ENCODE assay signal across 1 cellular context in the genomic region with DNA sequence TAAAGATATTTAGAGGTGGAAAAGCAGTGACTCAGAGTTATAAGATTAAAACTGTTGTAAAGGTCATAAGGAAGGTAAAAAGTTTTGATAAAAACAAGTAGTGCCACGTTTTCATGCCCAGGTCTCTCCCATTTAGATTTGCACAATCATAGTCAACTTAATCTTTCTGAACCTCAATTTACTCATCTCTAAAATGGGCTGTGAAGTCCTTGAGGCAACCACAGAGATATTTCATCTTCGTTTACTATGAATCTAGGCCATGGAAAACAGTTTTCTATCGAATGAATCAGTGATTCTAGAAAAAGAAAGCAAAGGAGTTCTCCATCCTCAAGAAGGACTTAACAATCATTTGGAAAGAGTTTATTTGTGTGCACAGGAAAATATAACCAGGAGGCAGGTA.
TF ChIP-seq lines count a peak whose summit lies in the region.

No MANE protein-coding gene starts in this region.

TF ChIP-seq in endothelial cell of umbilical vein, 7 proteins besides CTCF, POLR2A, EP300 and RAD21 (continued from another document):
- TF ChIP-seq POLR2AphosphoS5 (IDR thresholded peaks at IDR 0.05; ENCODE audit: insufficient read depth, low read depth, low read length) (no peak), JUN (IDR thresholded peaks at IDR 0.05; ENCODE audit: borderline replicate concordance, insufficient read depth, insufficient read length, low read depth) (no peak)
